In the genomic region with DNA sequence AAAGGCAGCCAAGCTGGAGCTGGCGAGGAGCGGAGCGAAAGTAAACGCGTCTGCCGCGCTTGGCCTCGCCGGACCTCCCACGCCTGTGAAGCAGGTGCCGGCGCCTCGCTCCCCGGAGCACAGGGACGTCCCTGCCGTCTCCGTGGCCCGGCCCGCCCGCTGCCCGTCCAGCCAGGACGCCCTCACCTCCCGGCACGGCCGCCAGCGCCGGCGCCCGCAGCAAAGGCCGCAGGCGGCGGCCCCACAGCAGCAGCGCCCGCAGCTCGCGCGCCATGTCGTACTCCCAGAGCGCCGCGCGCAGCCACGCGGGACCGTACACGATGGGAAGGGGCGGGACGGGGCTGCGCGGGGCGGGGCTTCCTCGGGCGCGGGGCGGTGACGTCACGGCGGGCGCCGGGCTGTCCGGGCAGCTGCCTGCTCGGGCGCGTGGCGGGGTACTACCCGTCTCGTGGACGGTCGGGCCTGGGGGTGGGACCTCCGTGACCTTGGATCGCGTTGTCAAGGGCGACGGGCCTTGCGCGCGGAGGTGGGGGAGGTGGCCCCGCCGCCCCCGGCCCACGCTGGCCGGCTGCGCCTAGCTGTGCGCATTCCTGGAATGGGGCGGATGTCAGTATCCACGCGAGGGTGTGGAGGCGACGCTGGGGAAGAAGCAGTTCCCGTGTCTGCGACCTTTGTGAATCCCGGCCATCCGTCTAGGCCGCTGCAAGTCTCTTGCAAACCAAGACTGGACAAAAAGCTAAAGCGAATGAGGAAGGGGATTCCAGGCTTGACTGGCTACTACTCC, we compare ENCODE assay signal across 1 cellular context.
A peak's percentile ranks its signal among the peaks of the same experiment; 100 is the strongest.
TF ChIP-seq lines count a peak whose summit lies in the region.

A gene (minus strand): TSS at position 290 of the 784 bp plus-strand sequence. CDS start 16 bp downstream, at position 274.

TF ChIP-seq in K562, 482 proteins besides CTCF, POLR2A, EP300 and RAD21 (continued from another document and continues in another):
- TF ChIP-seq, protein P1, sequence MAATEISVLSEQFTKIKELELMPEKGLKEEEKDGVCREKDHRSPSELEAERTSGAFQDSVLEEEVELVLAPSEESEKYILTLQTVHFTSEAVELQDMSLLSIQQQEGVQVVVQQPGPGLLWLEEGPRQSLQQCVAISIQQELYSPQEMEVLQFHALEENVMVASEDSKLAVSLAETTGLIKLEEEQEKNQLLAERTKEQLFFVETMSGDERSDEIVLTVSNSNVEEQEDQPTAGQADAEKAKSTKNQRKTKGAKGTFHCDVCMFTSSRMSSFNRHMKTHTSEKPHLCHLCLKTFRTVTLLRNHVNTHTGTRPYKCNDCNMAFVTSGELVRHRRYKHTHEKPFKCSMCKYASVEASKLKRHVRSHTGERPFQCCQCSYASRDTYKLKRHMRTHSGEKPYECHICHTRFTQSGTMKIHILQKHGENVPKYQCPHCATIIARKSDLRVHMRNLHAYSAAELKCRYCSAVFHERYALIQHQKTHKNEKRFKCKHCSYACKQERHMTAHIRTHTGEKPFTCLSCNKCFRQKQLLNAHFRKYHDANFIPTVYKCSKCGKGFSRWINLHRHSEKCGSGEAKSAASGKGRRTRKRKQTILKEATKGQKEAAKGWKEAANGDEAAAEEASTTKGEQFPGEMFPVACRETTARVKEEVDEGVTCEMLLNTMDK (IDR thresholded peaks at IDR 0.05; ENCODE audit: borderline replicate concordance, insufficient read depth, low read depth, low read length, poor library complexity, severe bottlenecking), result peak; percentile 21
- TF ChIP-seq CHD1 (IDR thresholded peaks at IDR 0.05; ENCODE audit: low read length) (no peak), CBFB (CRISPR knock-in tag; IDR thresholded peaks at IDR 0.05) (no peak), ARID2 (IDR thresholded peaks at IDR 0.05) (no peak), SUPT5H (IDR thresholded peaks at IDR 0.05) (peak; percentile 77), ILK (tag; IDR thresholded peaks at IDR 0.05; ENCODE audit: borderline replicate concordance, low read depth) (no peak), POLR2G (IDR thresholded peaks at IDR 0.05; ENCODE audit: low read depth, low read length) (peak; percentile 97), MTA3 (IDR thresholded peaks at IDR 0.05; ENCODE audit: borderline replicate concordance) (peak; percentile 66; the same call in 1 of the 2 replicates), RHOXF2B (CRISPR knock-in tag; conservative IDR thresholded peaks at IDR 0.05) (no peak), STAT5B (CRISPR knock-in tag; IDR thresholded peaks at IDR 0.05) (no peak), RCOR1 (IDR thresholded peaks at IDR 0.05; ENCODE audit: borderline replicate concordance in 1 of 2, low read depth in 2 of 2, low read length in 2 of 2) (peak in 1 of 2 experiments; percentile 32; a peak in 1 of 4 replicates), BCL6 (CRISPR knock-in tag; IDR thresholded peaks at IDR 0.05) (0 out of 2 replicates have a peak, but pooled peaks have one; percentile 23), BRCA1 (IDR thresholded peaks at IDR 0.05) (no peak), BRCA1 (CRISPR knock-in tag; IDR thresholded peaks at IDR 0.05) (no peak), ZNF79 (CRISPR knock-in tag; IDR thresholded peaks at IDR 0.05; ENCODE audit: low read depth) (no peak), ARNT (IDR thresholded peaks at IDR 0.05) (no peak), JUN (IDR thresholded peaks at IDR 0.05; ENCODE audit: borderline replicate concordance, low read depth, low read length) (peak; percentile 64; the same call in 1 of the 2 replicates), JUN (CRISPR knock-in tag; IDR thresholded peaks at IDR 0.05; ENCODE audit: borderline replicate concordance) (0 out of 2 replicates have a peak, but pooled peaks have one; percentile 25), KAT2B (IDR thresholded peaks at IDR 0.05; ENCODE audit: low read depth, low read length) (no peak), ZNF57 (CRISPR knock-in tag; IDR thresholded peaks at IDR 0.05) (no peak), MCM5 (IDR thresholded peaks at IDR 0.05; ENCODE audit: low read depth) (no peak), ZKSCAN8 (CRISPR knock-in tag; IDR thresholded peaks at IDR 0.05) (no peak), BRF1 (IDR thresholded peaks at IDR 0.05; ENCODE audit: borderline replicate concordance, extremely low read depth, insufficient read length) (no peak), ZSCAN29 (IDR thresholded peaks at IDR 0.05) (no peak), TEAD1 (CRISPR knock-in tag; IDR thresholded peaks at IDR 0.05) (peak in 1 of 2 experiments; percentile 90; a peak in 1 of 4 replicates), SAFB2 (IDR thresholded peaks at IDR 0.05; ENCODE audit: borderline replicate concordance, low read depth, low read length, severe bottlenecking) (no peak), NELFE (IDR thresholded peaks at IDR 0.05; ENCODE audit: insufficient read depth, insufficient read length) (no peak), NCOA2 (IDR thresholded peaks at IDR 0.05; ENCODE audit: partially characterized antibody in 2 of 2) (peak in 1 of 2 experiments; percentile 55), MYNN (IDR thresholded peaks at IDR 0.05) (no peak), MYNN (CRISPR knock-in tag; IDR thresholded peaks at IDR 0.05) (no peak), SIRT6 (IDR thresholded peaks at IDR 0.05; ENCODE audit: low read depth, low read length) (no peak), ZNF766 (CRISPR knock-in tag; conservative IDR thresholded peaks at IDR 0.05) (no peak), ZNF23 (CRISPR knock-in tag; IDR thresholded peaks at IDR 0.05) (no peak), HCFC1 (IDR thresholded peaks at IDR 0.05; ENCODE audit: low read depth, low read length) (peak; percentile 78), FUS (optimal IDR thresholded peaks at IDR 0.05; ENCODE audit: low read depth, low read length) (peak; percentile 28), NCOR1 (IDR thresholded peaks at IDR 0.05) (0 out of 2 replicates have a peak, but pooled peaks have one; percentile 5), ZKSCAN3 (CRISPR knock-in tag; IDR thresholded peaks at IDR 0.05) (no peak), PHF20 (IDR thresholded peaks at IDR 0.05; ENCODE audit: partially characterized antibody) (peak; percentile 92)
- TF ChIP-seq, protein P2, sequence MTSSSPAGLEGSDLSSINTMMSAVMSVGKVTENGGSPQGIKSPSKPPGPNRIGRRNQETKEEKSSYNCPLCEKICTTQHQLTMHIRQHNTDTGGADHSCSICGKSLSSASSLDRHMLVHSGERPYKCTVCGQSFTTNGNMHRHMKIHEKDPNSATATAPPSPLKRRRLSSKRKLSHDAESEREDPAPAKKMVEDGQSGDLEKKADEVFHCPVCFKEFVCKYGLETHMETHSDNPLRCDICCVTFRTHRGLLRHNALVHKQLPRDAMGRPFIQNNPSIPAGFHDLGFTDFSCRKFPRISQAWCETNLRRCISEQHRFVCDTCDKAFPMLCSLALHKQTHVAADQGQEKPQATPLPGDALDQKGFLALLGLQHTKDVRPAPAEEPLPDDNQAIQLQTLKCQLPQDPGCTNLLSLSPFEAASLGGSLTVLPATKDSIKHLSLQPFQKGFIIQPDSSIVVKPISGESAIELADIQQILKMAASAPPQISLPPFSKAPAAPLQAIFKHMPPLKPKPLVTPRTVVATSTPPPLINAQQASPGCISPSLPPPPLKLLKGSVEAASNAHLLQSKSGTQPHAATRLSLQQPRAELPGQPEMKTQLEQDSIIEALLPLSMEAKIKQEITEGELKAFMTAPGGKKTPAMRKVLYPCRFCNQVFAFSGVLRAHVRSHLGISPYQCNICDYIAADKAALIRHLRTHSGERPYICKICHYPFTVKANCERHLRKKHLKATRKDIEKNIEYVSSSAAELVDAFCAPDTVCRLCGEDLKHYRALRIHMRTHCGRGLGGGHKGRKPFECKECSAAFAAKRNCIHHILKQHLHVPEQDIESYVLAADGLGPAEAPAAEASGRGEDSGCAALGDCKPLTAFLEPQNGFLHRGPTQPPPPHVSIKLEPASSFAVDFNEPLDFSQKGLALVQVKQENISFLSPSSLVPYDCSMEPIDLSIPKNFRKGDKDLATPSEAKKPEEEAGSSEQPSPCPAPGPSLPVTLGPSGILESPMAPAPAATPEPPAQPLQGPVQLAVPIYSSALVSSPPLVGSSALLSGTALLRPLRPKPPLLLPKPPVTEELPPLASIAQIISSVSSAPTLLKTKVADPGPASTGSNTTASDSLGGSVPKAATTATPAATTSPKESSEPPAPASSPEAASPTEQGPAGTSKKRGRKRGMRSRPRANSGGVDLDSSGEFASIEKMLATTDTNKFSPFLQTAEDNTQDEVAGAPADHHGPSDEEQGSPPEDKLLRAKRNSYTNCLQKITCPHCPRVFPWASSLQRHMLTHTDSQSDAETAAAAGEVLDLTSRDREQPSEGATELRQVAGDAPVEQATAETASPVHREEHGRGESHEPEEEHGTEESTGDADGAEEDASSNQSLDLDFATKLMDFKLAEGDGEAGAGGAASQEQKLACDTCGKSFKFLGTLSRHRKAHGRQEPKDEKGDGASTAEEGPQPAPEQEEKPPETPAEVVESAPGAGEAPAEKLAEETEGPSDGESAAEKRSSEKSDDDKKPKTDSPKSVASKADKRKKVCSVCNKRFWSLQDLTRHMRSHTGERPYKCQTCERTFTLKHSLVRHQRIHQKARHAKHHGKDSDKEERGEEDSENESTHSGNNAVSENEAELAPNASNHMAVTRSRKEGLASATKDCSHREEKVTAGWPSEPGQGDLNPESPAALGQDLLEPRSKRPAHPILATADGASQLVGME (CRISPR knock-in tag; IDR thresholded peaks at IDR 0.05), result peak; percentile 39; the same call in 1 of the 2 replicates
- TF ChIP-seq, protein P3, sequence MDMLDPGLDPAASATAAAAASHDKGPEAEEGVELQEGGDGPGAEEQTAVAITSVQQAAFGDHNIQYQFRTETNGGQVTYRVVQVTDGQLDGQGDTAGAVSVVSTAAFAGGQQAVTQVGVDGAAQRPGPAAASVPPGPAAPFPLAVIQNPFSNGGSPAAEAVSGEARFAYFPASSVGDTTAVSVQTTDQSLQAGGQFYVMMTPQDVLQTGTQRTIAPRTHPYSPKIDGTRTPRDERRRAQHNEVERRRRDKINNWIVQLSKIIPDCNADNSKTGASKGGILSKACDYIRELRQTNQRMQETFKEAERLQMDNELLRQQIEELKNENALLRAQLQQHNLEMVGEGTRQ (CRISPR knock-in tag; IDR thresholded peaks at IDR 0.05), result no peak
- TF ChIP-seq, protein P4, sequence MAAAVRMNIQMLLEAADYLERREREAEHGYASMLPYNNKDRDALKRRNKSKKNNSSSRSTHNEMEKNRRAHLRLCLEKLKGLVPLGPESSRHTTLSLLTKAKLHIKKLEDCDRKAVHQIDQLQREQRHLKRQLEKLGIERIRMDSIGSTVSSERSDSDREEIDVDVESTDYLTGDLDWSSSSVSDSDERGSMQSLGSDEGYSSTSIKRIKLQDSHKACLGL (CRISPR knock-in tag; IDR thresholded peaks at IDR 0.05; ENCODE audit: borderline replicate concordance, poor library complexity, severe bottlenecking), result peak; percentile 59
- TF ChIP-seq, protein P5, sequence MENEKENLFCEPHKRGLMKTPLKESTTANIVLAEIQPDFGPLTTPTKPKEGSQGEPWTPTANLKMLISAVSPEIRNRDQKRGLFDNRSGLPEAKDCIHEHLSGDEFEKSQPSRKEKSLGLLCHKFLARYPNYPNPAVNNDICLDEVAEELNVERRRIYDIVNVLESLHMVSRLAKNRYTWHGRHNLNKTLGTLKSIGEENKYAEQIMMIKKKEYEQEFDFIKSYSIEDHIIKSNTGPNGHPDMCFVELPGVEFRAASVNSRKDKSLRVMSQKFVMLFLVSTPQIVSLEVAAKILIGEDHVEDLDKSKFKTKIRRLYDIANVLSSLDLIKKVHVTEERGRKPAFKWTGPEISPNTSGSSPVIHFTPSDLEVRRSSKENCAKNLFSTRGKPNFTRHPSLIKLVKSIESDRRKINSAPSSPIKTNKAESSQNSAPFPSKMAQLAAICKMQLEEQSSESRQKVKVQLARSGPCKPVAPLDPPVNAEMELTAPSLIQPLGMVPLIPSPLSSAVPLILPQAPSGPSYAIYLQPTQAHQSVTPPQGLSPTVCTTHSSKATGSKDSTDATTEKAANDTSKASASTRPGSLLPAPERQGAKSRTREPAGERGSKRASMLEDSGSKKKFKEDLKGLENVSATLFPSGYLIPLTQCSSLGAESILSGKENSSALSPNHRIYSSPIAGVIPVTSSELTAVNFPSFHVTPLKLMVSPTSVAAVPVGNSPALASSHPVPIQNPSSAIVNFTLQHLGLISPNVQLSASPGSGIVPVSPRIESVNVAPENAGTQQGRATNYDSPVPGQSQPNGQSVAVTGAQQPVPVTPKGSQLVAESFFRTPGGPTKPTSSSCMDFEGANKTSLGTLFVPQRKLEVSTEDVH (IDR thresholded peaks at IDR 0.05; ENCODE audit: low read depth, partially characterized antibody), result no peak
- TF ChIP-seq, protein P6, sequence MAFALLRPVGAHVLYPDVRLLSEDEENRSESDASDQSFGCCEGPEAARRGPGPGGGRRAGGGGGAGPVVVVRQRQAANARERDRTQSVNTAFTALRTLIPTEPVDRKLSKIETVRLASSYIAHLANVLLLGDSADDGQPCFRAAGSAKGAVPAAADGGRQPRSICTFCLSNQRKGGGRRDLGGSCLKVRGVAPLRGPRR (CRISPR knock-in tag; IDR thresholded peaks at IDR 0.05), result no peak
- TF ChIP-seq, protein P7, sequence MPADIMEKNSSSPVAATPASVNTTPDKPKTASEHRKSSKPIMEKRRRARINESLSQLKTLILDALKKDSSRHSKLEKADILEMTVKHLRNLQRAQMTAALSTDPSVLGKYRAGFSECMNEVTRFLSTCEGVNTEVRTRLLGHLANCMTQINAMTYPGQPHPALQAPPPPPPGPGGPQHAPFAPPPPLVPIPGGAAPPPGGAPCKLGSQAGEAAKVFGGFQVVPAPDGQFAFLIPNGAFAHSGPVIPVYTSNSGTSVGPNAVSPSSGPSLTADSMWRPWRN (IDR thresholded peaks at IDR 0.05; ENCODE audit: low read depth), result no peak
- TF ChIP-seq, protein P8, sequence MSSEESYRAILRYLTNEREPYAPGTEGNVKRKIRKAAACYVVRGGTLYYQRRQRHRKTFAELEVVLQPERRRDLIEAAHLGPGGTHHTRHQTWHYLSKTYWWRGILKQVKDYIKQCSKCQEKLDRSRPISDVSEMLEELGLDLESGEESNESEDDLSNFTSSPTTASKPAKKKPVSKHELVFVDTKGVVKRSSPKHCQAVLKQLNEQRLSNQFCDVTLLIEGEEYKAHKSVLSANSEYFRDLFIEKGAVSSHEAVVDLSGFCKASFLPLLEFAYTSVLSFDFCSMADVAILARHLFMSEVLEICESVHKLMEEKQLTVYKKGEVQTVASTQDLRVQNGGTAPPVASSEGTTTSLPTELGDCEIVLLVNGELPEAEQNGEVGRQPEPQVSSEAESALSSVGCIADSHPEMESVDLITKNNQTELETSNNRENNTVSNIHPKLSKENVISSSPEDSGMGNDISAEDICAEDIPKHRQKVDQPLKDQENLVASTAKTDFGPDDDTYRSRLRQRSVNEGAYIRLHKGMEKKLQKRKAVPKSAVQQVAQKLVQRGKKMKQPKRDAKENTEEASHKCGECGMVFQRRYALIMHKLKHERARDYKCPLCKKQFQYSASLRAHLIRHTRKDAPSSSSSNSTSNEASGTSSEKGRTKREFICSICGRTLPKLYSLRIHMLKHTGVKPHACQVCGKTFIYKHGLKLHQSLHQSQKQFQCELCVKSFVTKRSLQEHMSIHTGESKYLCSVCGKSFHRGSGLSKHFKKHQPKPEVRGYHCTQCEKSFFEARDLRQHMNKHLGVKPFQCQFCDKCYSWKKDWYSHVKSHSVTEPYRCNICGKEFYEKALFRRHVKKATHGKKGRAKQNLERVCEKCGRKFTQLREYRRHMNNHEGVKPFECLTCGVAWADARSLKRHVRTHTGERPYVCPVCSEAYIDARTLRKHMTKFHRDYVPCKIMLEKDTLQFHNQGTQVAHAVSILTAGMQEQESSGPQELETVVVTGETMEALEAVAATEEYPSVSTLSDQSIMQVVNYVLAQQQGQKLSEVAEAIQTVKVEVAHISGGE (CRISPR knock-in tag; IDR thresholded peaks at IDR 0.05), result no peak
